Comparison of ENCODE assay signal across 23 cellular contexts in genomic region chr20:22810030-22810429, GRCh38.
"Had no signal": no experiment of that assay in that cellular context is flagged by ENCODE, and none has a peak within 500 bp of the region (broad histone marks: within the 10 kb centered on the region; RNA-seq: fewer than 3 reads in every experiment).

No MANE protein-coding gene starts in this region.

- H3K27ac Mint-ChIP-seq: effector memory CD8-positive, alpha-beta T cell; memory B cell; natural killer cell treated with Interleukin-12 subunit alpha and Interleukin-12 subunit beta and Interleukin-15 and Interleukin-18, amount 100 ng/mL, for 72 hours had no signal

- DNase-seq: dermis blood vessel endothelial cell; effector memory CD8-positive, alpha-beta T cell; foreskin fibroblast; gastrocnemius medialis; head of caudate nucleus; left ventricle myocardium superior; occipital lobe; pancreas; right lobe of liver; small intestine; stimulated activated CD4-positive, alpha-beta T cell treated with anti-CD3 and anti-CD28 coated beads, Interleukin-15, amount 100 ng/mL, for 24 hours; stimulated activated CD4-positive, alpha-beta T cell treated with anti-CD3 and anti-CD28 coated beads, Interleukin-2, amount 100 ng/mL, for 48 hours; stimulated activated naive CD4-positive, alpha-beta T cell; stomach; thyroid gland; trophoblast cell had no signal

- H3K9me3 Mint-ChIP-seq: memory B cell; natural killer cell treated with Interleukin-12 subunit alpha and Interleukin-12 subunit beta and Interleukin-15 and Interleukin-18, amount 100 ng/mL, for 72 hours had no signal

- ATAC-seq: effector memory CD8-positive, alpha-beta T cell; esophagus mucosa; gastrocnemius medialis; left ventricle myocardium superior; natural killer cell treated with Interleukin-12 subunit alpha and Interleukin-12 subunit beta and Interleukin-15 and Interleukin-18, amount 100 ng/mL, for 72 hours; pancreas; right lobe of liver had no signal

- H3K27me3 Mint-ChIP-seq: central memory CD8-positive, alpha-beta T cell had no signal

- H3K27ac ChIP-seq: coronary artery, epithelial cell of prostate, gastrocnemius medialis, pancreas, right lobe of liver, thyroid gland had no signal

- H3K27me3 ChIP-seq: gastrocnemius medialis, pancreas, right lobe of liver, stomach, thyroid gland had no signal

- H3K4me1 ChIP-seq: gastrocnemius medialis, right lobe of liver, thyroid gland had no signal

- H3K4me1 Mint-ChIP-seq: central memory CD8-positive, alpha-beta T cell; memory B cell had no signal

- H3K36me3 ChIP-seq: gastrocnemius medialis, pancreas, right lobe of liver, stomach, thyroid gland had no signal

- H3K4me3 ChIP-seq: coronary artery, gastrocnemius medialis, lung, pancreas, right lobe of liver, stomach, thyroid gland had no signal

- H3K4me3 Mint-ChIP-seq: central memory CD8-positive, alpha-beta T cell; effector memory CD8-positive, alpha-beta T cell; memory B cell; natural killer cell treated with Interleukin-12 subunit alpha and Interleukin-12 subunit beta and Interleukin-15 and Interleukin-18, amount 100 ng/mL, for 72 hours had no signal

- H3K36me3 Mint-ChIP-seq: memory B cell; natural killer cell treated with Interleukin-12 subunit alpha and Interleukin-12 subunit beta and Interleukin-15 and Interleukin-18, amount 100 ng/mL, for 72 hours had no signal

- H3K9me3 ChIP-seq: gastrocnemius medialis, pancreas, right lobe of liver, stomach, thyroid gland had no signal
